Comparison of ENCODE assay signal across 8 cellular contexts in the genomic region with DNA sequence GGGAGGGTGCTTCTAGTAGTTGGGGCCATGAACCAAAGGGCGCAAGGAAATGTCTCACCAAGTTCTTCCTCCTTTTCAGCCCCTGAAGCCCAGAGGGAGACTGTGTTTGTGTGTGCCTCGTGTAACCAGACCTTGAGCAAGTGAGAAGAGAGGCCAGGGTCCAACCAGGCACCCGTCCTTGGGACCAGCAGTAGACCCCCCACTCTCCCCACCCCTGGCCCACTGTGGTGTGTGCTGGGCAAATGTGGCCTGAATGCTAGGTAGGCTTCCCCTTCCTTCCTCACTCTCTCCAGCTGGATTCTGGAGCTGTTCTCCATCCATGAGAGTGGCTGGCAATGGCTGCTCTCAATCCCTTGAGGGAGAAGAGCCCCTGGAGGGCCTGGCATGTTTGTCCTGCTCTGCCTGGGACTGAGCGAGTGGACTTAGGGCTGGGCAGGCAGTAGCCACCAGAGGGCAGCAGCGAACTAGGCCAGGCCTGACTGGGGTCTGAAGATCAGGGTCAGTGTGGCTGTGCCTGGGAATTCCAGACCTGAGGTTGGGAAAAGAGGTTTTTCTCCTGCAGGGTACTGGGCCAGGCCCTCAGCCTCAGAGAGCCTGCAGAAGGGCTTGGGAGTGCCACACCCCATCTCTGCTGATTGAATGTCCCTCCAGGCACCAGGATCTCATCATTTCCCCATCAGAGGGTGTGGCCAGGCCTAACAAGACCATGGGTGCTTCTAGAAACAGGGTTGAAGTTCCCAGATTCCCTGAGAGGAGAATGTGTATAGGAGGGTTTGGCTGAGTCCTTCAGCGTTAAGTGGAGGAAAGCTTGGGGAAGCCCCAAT. TPM values are rescaled to one million over a fixed set of nuclear protein-coding genes. Genes with fewer than 3 reads are reported as not detected.
A peak's percentile ranks its signal among the peaks of the same experiment; 100 is the strongest.
DNase-seq lines count a peak whose midpoint lies in the region; FAIRE-seq and TF ChIP-seq lines count a peak whose summit lies in the region.

No MANE protein-coding gene starts in this region.

- H3K36me3 ChIP-seq in bronchial epithelial cell (ENCODE audit: control insufficient read depth, insufficient read depth, low read length) (peaks cover 22% of the 10 kb centered on the region), kidney epithelial cell (ENCODE audit: control insufficient read depth, insufficient read depth, low read length) (no peaks in the 10 kb centered on the region)

- no peak overlapping the region for H3K4me3 ChIP-seq in bronchial epithelial cell (ENCODE audit: low read depth, low read length)
- no peak overlapping the region for H3K4me3 ChIP-seq in kidney epithelial cell (ENCODE audit: low read depth, low read length)

- no peak for FAIRE-seq in bronchial epithelial cell (lab: Jason Lieb, UNC)

- DNase-seq in SKM-1 treated with dmso at 0.1 percent for 144 hours (lab: John Stamatoyannopoulos, UW; ENCODE audit: unreplicated experiment) (peak; percentile 24), SKM-1 (lab: John Stamatoyannopoulos, UW; ENCODE audit: unreplicated experiment) (no peak), MV-4-11 (lab: John Stamatoyannopoulos, UW) (peak; percentile 17), T-helper 9 cell (peak; percentile 30), bronchial epithelial cell (ENCODE audit: low read depth) (peak; percentile 40), kidney epithelial cell (ENCODE audit: low read depth) (no peak), NCI-H2107 treated with DMSO at 0.1 percent for 48 hours (lab: John Stamatoyannopoulos, UW; ENCODE audit: unreplicated experiment) (no peak)
- peak; percentile 40 to 54 for DNase-seq in stimulated activated CD4-positive, alpha-beta T cell treated with anti-CD3 and anti-CD28 coated beads, Interleukin-2, amount 100 ng/mL, for 48 hours

- TF ChIP-seq CTCF in bronchial epithelial cell (IDR thresholded peaks at IDR 0.05; ENCODE audit: insufficient read depth, low read length, severe bottlenecking): peak; percentile 94
- peak; percentile 98 for TF ChIP-seq CTCF in kidney epithelial cell (IDR thresholded peaks at IDR 0.05; ENCODE audit: insufficient read depth, low read length, poor library complexity, severe bottlenecking)

- H3K27me3 ChIP-seq in bronchial epithelial cell (ENCODE audit: control insufficient read depth, insufficient read depth, low read length): no peaks in the 10 kb centered on the region
- H3K27me3 ChIP-seq in kidney epithelial cell (ENCODE audit: control insufficient read depth, insufficient read depth, low read length): no peaks in the 10 kb centered on the region

RNA-seq across cellular contexts. Expression of a gene that starts 12.4 kb away (rescaled TPM):
- not detected in 2 replicates for total RNA-seq in bronchial epithelial cell
- not detected in 2 replicates for total RNA-seq in kidney epithelial cell

RNA-seq across cellular contexts. Expression of a gene that starts 22.4 kb away (rescaled TPM):
- total RNA-seq in bronchial epithelial cell: 15.3 and 19.1 TPM in 2 replicates
- 31.8 and 32.3 TPM in 2 replicates for total RNA-seq in kidney epithelial cell

RNA-seq across cellular contexts. Expression of a gene that starts 45.8 kb away (rescaled TPM):
- total RNA-seq in bronchial epithelial cell (3.6 and 4.7 TPM in 2 replicates), kidney epithelial cell (31.0 and 37.2 TPM in 2 replicates)

Comparison
In these comparisons a context has a peak if more than half of its experiments do, and no peak if none do; other contexts are left out.
1. DNase-seq: peak in SKM-1 treated with dmso at 0.1 percent for 144 hours (single experiment), MV-4-11 (single experiment), T-helper 9 cell (single experiment), bronchial epithelial cell (single experiment) and stimulated activated CD4-positive, alpha-beta T cell treated with anti-CD3 and anti-CD28 coated beads, Interleukin-2, amount 100 ng/mL, for 48 hours (2 of 2); none in SKM-1 (single experiment), kidney epithelial cell (single experiment) and NCI-H2107 treated with DMSO at 0.1 percent for 48 hours (single experiment).